Comparison of ENCODE assay signal across 2 cellular contexts in genomic region chr11:34928268-34928959, GRCh38.
TF ChIP-seq lines count a peak whose summit lies in the region.

No MANE protein-coding gene starts in this region.

TF ChIP-seq in IMR-90, 13 proteins besides CTCF, POLR2A, EP300 and RAD21:
- no peak for TF ChIP-seq RFX5 (IDR thresholded peaks at IDR 0.05; ENCODE audit: low read depth, low read length)
- TF ChIP-seq, protein P1, sequence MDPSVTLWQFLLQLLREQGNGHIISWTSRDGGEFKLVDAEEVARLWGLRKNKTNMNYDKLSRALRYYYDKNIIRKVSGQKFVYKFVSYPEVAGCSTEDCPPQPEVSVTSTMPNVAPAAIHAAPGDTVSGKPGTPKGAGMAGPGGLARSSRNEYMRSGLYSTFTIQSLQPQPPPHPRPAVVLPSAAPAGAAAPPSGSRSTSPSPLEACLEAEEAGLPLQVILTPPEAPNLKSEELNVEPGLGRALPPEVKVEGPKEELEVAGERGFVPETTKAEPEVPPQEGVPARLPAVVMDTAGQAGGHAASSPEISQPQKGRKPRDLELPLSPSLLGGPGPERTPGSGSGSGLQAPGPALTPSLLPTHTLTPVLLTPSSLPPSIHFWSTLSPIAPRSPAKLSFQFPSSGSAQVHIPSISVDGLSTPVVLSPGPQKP (IDR thresholded peaks at IDR 0.05; ENCODE audit: borderline replicate concordance, low read depth, low read length): no peak
- TF ChIP-seq BHLHE40 (IDR thresholded peaks at IDR 0.05; ENCODE audit: low read depth, low read length): no peak; the same call in 1 of the 2 replicates
- TF ChIP-seq CEBPB (IDR thresholded peaks at IDR 0.05; ENCODE audit: low read depth, low read length): no peak
- TF ChIP-seq MAFK (IDR thresholded peaks at IDR 0.05; ENCODE audit: low read depth, low read length): no peak
- no peak for TF ChIP-seq CHD1 (IDR thresholded peaks at IDR 0.05; ENCODE audit: low read depth, low read length)
- TF ChIP-seq RCOR1 (IDR thresholded peaks at IDR 0.05; ENCODE audit: insufficient replicate concordance, low read length): no peak

TF ChIP-seq in K562, 482 proteins besides CTCF, POLR2A, EP300 and RAD21 (continues in another document):
- TF ChIP-seq, protein P2, sequence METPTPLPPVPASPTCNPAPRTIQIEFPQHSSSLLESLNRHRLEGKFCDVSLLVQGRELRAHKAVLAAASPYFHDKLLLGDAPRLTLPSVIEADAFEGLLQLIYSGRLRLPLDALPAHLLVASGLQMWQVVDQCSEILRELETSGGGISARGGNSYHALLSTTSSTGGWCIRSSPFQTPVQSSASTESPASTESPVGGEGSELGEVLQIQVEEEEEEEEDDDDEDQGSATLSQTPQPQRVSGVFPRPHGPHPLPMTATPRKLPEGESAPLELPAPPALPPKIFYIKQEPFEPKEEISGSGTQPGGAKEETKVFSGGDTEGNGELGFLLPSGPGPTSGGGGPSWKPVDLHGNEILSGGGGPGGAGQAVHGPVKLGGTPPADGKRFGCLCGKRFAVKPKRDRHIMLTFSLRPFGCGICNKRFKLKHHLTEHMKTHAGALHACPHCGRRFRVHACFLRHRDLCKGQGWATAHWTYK (CRISPR knock-in tag; IDR thresholded peaks at IDR 0.05): no peak
- TF ChIP-seq SPI1 (IDR thresholded peaks at IDR 0.05; ENCODE audit: borderline replicate concordance, low read depth, low read length) (peak; percentile 66; the same call in 1 of the 2 replicates), KLF10 (CRISPR knock-in tag; IDR thresholded peaks at IDR 0.05) (no peak), SMARCA5 (IDR thresholded peaks at IDR 0.05) (no peak), ZNF354B (CRISPR knock-in tag; IDR thresholded peaks at IDR 0.05) (no peak), CUX1 (CRISPR knock-in tag; IDR thresholded peaks at IDR 0.05) (no peak), NONO (IDR thresholded peaks at IDR 0.05; ENCODE audit: low read depth in 2 of 2, low read length in 1 of 2) (no peak), SFPQ (IDR thresholded peaks at IDR 0.05; ENCODE audit: low read depth, low read length) (no peak), NR2F6 (CRISPR knock-in tag; IDR thresholded peaks at IDR 0.05) (no peak), HNRNPL (IDR thresholded peaks at IDR 0.05; ENCODE audit: low read depth, low read length) (no peak), NFATC3 (IDR thresholded peaks at IDR 0.05) (no peak), RBM14 (IDR thresholded peaks at IDR 0.05; ENCODE audit: borderline replicate concordance, insufficient read depth, low read depth, low read length) (no peak), NFYB (IDR thresholded peaks at IDR 0.05; ENCODE audit: extremely low read depth, insufficient read length) (no peak), KDM5B (IDR thresholded peaks at IDR 0.05; ENCODE audit: insufficient replicate concordance, low read depth, low read length) (no peak), VEZF1 (CRISPR knock-in tag; IDR thresholded peaks at IDR 0.05) (peak; percentile 33; the same call in 1 of the 2 replicates), NR2C1 (IDR thresholded peaks at IDR 0.05) (no peak), NR2C1 (tag; IDR thresholded peaks at IDR 0.05) (no peak), DPF2 (IDR thresholded peaks at IDR 0.05) (peak; percentile 19; the same call in 1 of the 2 replicates), LCOR (CRISPR knock-in tag; IDR thresholded peaks at IDR 0.05) (no peak), NCOA4 (IDR thresholded peaks at IDR 0.05; ENCODE audit: partially characterized antibody) (no peak), JUNB (CRISPR knock-in tag; conservative IDR thresholded peaks at IDR 0.05) (no peak), RBM22 (IDR thresholded peaks at IDR 0.05; ENCODE audit: low read depth, low read length, poor library complexity, severe bottlenecking) (no peak), ZNF384 (IDR thresholded peaks at IDR 0.05; ENCODE audit: low read depth, low read length) (peak; percentile 81), ZFX (CRISPR knock-in tag; IDR thresholded peaks at IDR 0.05) (no peak), KLF1 (tag; IDR thresholded peaks at IDR 0.05) (no peak), SRSF3 (IDR thresholded peaks at IDR 0.05; ENCODE audit: insufficient read depth, low read length) (no peak)
- TF ChIP-seq, protein P3, sequence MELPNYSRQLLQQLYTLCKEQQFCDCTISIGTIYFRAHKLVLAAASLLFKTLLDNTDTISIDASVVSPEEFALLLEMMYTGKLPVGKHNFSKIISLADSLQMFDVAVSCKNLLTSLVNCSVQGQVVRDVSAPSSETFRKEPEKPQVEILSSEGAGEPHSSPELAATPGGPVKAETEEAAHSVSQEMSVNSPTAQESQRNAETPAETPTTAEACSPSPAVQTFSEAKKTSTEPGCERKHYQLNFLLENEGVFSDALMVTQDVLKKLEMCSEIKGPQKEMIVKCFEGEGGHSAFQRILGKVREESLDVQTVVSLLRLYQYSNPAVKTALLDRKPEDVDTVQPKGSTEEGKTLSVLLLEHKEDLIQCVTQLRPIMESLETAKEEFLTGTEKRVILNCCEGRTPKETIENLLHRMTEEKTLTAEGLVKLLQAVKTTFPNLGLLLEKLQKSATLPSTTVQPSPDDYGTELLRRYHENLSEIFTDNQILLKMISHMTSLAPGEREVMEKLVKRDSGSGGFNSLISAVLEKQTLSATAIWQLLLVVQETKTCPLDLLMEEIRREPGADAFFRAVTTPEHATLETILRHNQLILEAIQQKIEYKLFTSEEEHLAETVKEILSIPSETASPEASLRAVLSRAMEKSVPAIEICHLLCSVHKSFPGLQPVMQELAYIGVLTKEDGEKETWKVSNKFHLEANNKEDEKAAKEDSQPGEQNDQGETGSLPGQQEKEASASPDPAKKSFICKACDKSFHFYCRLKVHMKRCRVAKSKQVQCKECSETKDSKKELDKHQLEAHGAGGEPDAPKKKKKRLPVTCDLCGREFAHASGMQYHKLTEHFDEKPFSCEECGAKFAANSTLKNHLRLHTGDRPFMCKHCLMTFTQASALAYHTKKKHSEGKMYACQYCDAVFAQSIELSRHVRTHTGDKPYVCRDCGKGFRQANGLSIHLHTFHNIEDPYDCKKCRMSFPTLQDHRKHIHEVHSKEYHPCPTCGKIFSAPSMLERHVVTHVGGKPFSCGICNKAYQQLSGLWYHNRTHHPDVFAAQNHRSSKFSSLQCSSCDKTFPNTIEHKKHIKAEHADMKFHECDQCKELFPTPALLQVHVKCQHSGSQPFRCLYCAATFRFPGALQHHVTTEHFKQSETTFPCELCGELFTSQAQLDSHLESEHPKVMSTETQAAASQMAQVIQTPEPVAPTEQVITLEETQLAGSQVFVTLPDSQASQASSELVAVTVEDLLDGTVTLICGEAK (IDR thresholded peaks at IDR 0.05): no peak
- TF ChIP-seq, protein P3 (CRISPR knock-in tag; IDR thresholded peaks at IDR 0.05): no peak
- TF ChIP-seq, protein P4, sequence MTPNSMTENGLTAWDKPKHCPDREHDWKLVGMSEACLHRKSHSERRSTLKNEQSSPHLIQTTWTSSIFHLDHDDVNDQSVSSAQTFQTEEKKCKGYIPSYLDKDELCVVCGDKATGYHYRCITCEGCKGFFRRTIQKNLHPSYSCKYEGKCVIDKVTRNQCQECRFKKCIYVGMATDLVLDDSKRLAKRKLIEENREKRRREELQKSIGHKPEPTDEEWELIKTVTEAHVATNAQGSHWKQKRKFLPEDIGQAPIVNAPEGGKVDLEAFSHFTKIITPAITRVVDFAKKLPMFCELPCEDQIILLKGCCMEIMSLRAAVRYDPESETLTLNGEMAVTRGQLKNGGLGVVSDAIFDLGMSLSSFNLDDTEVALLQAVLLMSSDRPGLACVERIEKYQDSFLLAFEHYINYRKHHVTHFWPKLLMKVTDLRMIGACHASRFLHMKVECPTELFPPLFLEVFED (CRISPR knock-in tag; conservative IDR thresholded peaks at IDR 0.05): no peak
- TF ChIP-seq, protein P5, sequence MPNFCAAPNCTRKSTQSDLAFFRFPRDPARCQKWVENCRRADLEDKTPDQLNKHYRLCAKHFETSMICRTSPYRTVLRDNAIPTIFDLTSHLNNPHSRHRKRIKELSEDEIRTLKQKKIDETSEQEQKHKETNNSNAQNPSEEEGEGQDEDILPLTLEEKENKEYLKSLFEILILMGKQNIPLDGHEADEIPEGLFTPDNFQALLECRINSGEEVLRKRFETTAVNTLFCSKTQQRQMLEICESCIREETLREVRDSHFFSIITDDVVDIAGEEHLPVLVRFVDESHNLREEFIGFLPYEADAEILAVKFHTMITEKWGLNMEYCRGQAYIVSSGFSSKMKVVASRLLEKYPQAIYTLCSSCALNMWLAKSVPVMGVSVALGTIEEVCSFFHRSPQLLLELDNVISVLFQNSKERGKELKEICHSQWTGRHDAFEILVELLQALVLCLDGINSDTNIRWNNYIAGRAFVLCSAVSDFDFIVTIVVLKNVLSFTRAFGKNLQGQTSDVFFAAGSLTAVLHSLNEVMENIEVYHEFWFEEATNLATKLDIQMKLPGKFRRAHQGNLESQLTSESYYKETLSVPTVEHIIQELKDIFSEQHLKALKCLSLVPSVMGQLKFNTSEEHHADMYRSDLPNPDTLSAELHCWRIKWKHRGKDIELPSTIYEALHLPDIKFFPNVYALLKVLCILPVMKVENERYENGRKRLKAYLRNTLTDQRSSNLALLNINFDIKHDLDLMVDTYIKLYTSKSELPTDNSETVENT (CRISPR knock-in tag; IDR thresholded peaks at IDR 0.05): no peak
